Comparison of ENCODE assay signal across 8 cellular contexts in genomic region chr12:2960432-2960956, GRCh38. TPM values are rescaled to one million over a fixed set of nuclear protein-coding genes. Genes with fewer than 3 reads are reported as not detected.
DNase-seq lines count a peak whose midpoint lies in the region; ATAC-seq and TF ChIP-seq lines count a peak whose summit lies in the region.

No MANE protein-coding gene starts in this region.

- peaks cover 64% of the 10 kb centered on the region for H3K27me3 Mint-ChIP-seq in activated naive CD8-positive, alpha-beta T cell treated with anti-CD3 and anti-CD28 coated beads, Interleukin-2, amount 10 ng/mL, durations not matched to agents 7 days and 5 days

- no peaks in the 10 kb centered on the region for H3K36me3 ChIP-seq in KMS-11 (ENCODE audit: insufficient read depth)

- peaks cover 11% of the 10 kb centered on the region for H3K4me1 Mint-ChIP-seq in activated naive CD8-positive, alpha-beta T cell treated with anti-CD3 and anti-CD28 coated beads, Interleukin-2, amount 10 ng/mL, durations not matched to agents 7 days and 5 days

- H3K9me3 Mint-ChIP-seq in activated naive CD8-positive, alpha-beta T cell treated with anti-CD3 and anti-CD28 coated beads, Interleukin-2, amount 10 ng/mL, durations not matched to agents 7 days and 5 days, result no peaks in the 10 kb centered on the region

- H3K4me2 ChIP-seq in KMS-11, result peak overlapping the region; percentile 66

- peak overlapping the region; percentile 27 for H3K4me3 Mint-ChIP-seq in activated naive CD8-positive, alpha-beta T cell treated with anti-CD3 and anti-CD28 coated beads, Interleukin-2, amount 10 ng/mL, durations not matched to agents 7 days and 5 days

- peak; percentile 41 for ATAC-seq in activated naive CD8-positive, alpha-beta T cell treated with anti-CD3 and anti-CD28 coated beads, Interleukin-2, amount 10 ng/mL, durations not matched to agents 7 days and 5 days (ENCODE audit: low read depth)
- ATAC-seq in stimulated activated naive CD8-positive, alpha-beta T cell treated with anti-CD3 and anti-CD28 coated beads, Interleukin-15, Interleukin-2, amounts not matched to agents 100 U/mL and 50 U/mL, for 24 hours, result peak; percentile 40
- ATAC-seq in GM18520 (IDR thresholded peaks at IDR 0.05; ENCODE audit: unreplicated experiment), result no peak

- H3K4me1 ChIP-seq in KMS-11 (ENCODE audit: low read depth, poor library complexity, severe bottlenecking), result peaks cover 17% of the 10 kb centered on the region

- no peak overlapping the region; the same call in 1 of the 2 replicates for H3K9ac ChIP-seq in KMS-11

- POLR2A ChIA-PET in activated naive CD8-positive, alpha-beta T cell treated with anti-CD3 and anti-CD28 coated beads, Interleukin-2, amount 10 ng/mL, durations not matched to agents 7 days and 5 days (lab: Charles Lee), result no interaction called here

- H4K20me1 ChIP-seq in KMS-11 (ENCODE audit: insufficient read depth), result no peaks in the 10 kb centered on the region

- DNase-seq in D341Med (ENCODE audit: low spot score), result peak; percentile 53
- DNase-seq in activated naive CD8-positive, alpha-beta T cell treated with anti-CD3 and anti-CD28 coated beads, Interleukin-2, amount 10 ng/mL, durations not matched to agents 7 days and 5 days, result no peak
- peak; percentile 97 for DNase-seq in islet precursor cell
- DNase-seq in stimulated activated naive CD8-positive, alpha-beta T cell treated with anti-CD3 and anti-CD28 coated beads, Interleukin-15, Interleukin-2, amounts not matched to agents 100 U/mL and 50 U/mL, for 24 hours, result peak; percentile 11
- no peak for DNase-seq in NK-92 (lab: John Stamatoyannopoulos, UW; ENCODE audit: unreplicated experiment)
- no peak for DNase-seq in NCI-H510A (lab: John Stamatoyannopoulos, UW)

- H3K4me3 ChIP-seq in KMS-11 (IDR thresholded peaks at IDR 0.05; ENCODE audit: insufficient read depth, low read depth, low read length), result no peak overlapping the region

- no peaks in the 10 kb centered on the region for H3K27me3 ChIP-seq in KMS-11 (ENCODE audit: insufficient read depth, low read depth)

- H3K27ac Mint-ChIP-seq in activated naive CD8-positive, alpha-beta T cell treated with anti-CD3 and anti-CD28 coated beads, Interleukin-2, amount 10 ng/mL, durations not matched to agents 7 days and 5 days, result no peak overlapping the region

- no peak for TF ChIP-seq CTCF in KMS-11 (conservative IDR thresholded peaks at IDR 0.05; ENCODE audit: low read depth, low read length)

- no peak overlapping the region for H2AFZ ChIP-seq in KMS-11 (ENCODE audit: low read depth)

- H3K79me2 ChIP-seq in KMS-11 (ENCODE audit: insufficient read depth, low read depth), result peaks cover 16% of the 10 kb centered on the region

- H3K27ac ChIP-seq in KMS-11, result no peak overlapping the region

- H3K36me3 Mint-ChIP-seq in activated naive CD8-positive, alpha-beta T cell treated with anti-CD3 and anti-CD28 coated beads, Interleukin-2, amount 10 ng/mL, durations not matched to agents 7 days and 5 days, result no peaks in the 10 kb centered on the region

RNA-seq across cellular contexts. Expression of gene TEAD4, which starts 1.3 kb away (rescaled TPM):
- not detected for total RNA-seq in activated naive CD8-positive, alpha-beta T cell treated with anti-CD3 and anti-CD28 coated beads, Interleukin-2, amount 10 ng/mL, durations not matched to agents 7 days and 5 days

Comparison
In these comparisons a context has a peak if more than half of its experiments do, and no peak if none do; other contexts are left out.
1. DNase-seq: peak in D341Med (single experiment), islet precursor cell (single experiment) and stimulated activated naive CD8-positive, alpha-beta T cell treated with anti-CD3 and anti-CD28 coated beads, Interleukin-15, Interleukin-2, amounts not matched to agents 100 U/mL and 50 U/mL, for 24 hours (single experiment); none in activated naive CD8-positive, alpha-beta T cell treated with anti-CD3 and anti-CD28 coated beads, Interleukin-2, amount 10 ng/mL, durations not matched to agents 7 days and 5 days (single experiment), NK-92 (single experiment) and NCI-H510A (single experiment).